ENCODE assay signal across 8 cellular contexts in the genomic region with DNA sequence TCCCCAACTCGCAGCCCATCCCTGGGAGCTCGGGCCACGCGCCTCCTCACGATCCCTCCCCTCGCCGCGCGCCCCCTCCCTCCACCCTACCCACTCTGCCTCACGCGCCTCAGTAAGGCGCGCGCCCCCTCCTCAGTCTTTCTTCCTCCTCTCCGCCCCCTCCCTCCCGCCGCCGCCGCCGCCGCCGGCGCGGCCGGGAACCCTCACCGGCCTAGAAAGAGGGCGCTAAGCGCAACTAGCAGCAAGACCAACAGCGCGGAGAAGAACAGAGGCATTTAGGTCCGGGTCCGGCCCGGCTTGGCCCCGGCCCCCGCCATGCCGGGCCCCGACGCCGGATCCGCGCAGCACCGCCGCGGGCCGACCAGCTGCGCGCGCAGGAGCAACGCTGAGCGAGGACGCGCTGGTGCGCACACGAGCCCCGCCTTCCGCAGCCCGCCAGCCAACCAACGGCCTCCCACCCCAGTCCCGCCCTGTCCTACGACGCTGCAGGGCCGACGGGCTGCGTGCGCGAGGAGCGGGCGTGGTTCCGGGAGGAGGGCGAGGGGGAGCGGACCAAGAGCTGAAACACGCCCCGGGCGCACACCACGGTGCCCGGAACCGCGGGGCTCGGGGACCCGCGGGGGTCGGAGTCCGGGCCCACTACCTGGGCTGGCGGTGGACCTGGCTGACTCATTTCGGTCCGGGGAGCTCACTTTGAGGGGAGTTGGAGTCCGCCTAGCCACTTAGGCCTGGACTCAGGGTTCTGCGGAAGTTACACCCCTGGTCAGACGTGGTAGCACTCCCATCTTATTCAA. TPM values are rescaled to one million over a fixed set of nuclear protein-coding genes. Genes with fewer than 3 reads are reported as not detected.
DNase-seq lines count a peak whose midpoint lies in the region; ATAC-seq and TF ChIP-seq lines count a peak whose summit lies in the region.

Gene BLTP2, minus strand, starts transcription at position 377 of the 794 bp plus-strand sequence. Its CDS starts 102 bp downstream, at position 275.

- H3K36me3 ChIP-seq in hepatocyte (replicated peaks; ENCODE audit: insufficient read depth, low read depth) = no peaks in the 10 kb centered on the region

- DNase-seq in NCI-H2029 treated with DMSO at 0.1 percent for 48 hours (lab: John Stamatoyannopoulos, UW) = peak; percentile 61
- DNase-seq in T-helper 9 cell = peak; percentile 91
- peak; percentile 80 for DNase-seq in astrocyte of the cerebellum (ENCODE audit: low read depth)
- DNase-seq in hepatocyte (ENCODE audit: low spot score) = peak; percentile 99
- DNase-seq in retina = peak; percentile 95

- peak within 1 kb of the TSS; percentile 84 for H3K4me3 ChIP-seq in astrocyte of the cerebellum (ENCODE audit: low read depth, low read length)
- H3K4me3 ChIP-seq in hepatocyte = peak within 1 kb of the TSS; percentile 82

- peak; percentile 87 for TF ChIP-seq POLR2A in GM18505 (IDR thresholded peaks at IDR 0.05; ENCODE audit: borderline replicate concordance, extremely low read depth, insufficient read depth, insufficient read length)

- 1% methylated on average over 62 of the region's 89 CpGs for WGBS in hepatocyte (ENCODE audit: low lambda C conversion rate, missing lambda C conversion rate)

- ATAC-seq in GM18505 (IDR thresholded peaks at IDR 0.05; ENCODE audit: unreplicated experiment) (peak; percentile 92), HG02970 (IDR thresholded peaks at IDR 0.05; ENCODE audit: low FRiP score, unreplicated experiment) (peak; percentile 88), HG03378 (IDR thresholded peaks at IDR 0.05; ENCODE audit: unreplicated experiment) (no peak)

- H3K4me2 ChIP-seq in hepatocyte = peak within 1 kb of the TSS; percentile 98

- in situ Hi-C loops in astrocyte of the cerebellum (cut with HindIII; ENCODE audit: low sequenced_read_pairs) = no loop called here

- peaks cover 19% of the 10 kb centered on the region for H3K4me1 ChIP-seq in hepatocyte (ENCODE audit: insufficient read depth)

- H2AFZ ChIP-seq in hepatocyte = peak within 1 kb of the TSS; percentile 85

- H4K20me1 ChIP-seq in hepatocyte (ENCODE audit: insufficient read depth, poor library complexity, severe bottlenecking) = peaks cover 2% of the 10 kb centered on the region

- H3K79me2 ChIP-seq in hepatocyte = peaks cover 40% of the 10 kb centered on the region

- no peaks in the 10 kb centered on the region for H3K9me3 ChIP-seq in hepatocyte (ENCODE audit: low read depth)

- peak within 1 kb of the TSS; percentile 94 for H3K27ac ChIP-seq in hepatocyte

- no peaks in the 10 kb centered on the region for H3K27me3 ChIP-seq in hepatocyte

- no peak for TF ChIP-seq CTCF in astrocyte of the cerebellum (IDR thresholded peaks at IDR 0.05; ENCODE audit: low read depth, low read length, missing control alignments)
- no peak for TF ChIP-seq CTCF in hepatocyte (IDR thresholded peaks at IDR 0.05; ENCODE audit: poor library complexity)

- no peaks in the 10 kb centered on the region for H3K9me2 ChIP-seq in hepatocyte (replicated peaks; ENCODE audit: insufficient read depth)

RNA-seq across cellular contexts. Expression of gene BLTP2, which starts in this region (rescaled TPM):
- 74.1 and 82.4 TPM in 2 replicates for total RNA-seq in hepatocyte
- 38.3 and 40.1 TPM in 2 replicates for polyA plus RNA-seq in hepatocyte
